In the genomic region with DNA sequence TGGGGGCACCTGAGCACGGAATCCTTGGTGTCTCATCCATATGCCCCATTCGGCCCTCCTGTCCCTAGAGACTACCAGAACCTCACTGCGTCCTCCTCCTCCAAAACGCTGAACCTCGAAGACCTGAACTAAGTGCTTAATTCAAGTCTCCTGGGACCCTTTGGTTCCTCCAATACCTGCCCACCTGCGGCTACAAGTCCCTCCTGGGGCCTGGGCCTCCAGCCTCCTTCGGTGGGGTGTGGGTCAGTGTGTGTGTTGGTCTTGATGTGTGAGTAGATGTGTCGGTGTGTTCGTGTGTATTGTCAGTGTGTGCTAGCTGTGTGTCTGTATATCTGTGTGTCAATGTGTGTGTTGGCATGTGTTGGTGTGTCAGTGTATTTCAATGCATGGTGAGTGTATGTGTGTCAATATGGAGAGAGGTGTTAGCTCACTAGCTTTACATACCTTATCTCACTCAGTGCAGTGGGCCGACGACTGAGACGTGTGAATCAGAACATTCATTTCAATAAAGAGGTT, we compare ENCODE assay signal across 1 cellular context.
TF ChIP-seq lines count a peak whose summit lies in the region.

No MANE protein-coding gene starts in this region.

TF ChIP-seq in HEK293, 187 proteins besides CTCF, POLR2A, EP300 and RAD21 (continued from another document):
- TF ChIP-seq, protein P1, sequence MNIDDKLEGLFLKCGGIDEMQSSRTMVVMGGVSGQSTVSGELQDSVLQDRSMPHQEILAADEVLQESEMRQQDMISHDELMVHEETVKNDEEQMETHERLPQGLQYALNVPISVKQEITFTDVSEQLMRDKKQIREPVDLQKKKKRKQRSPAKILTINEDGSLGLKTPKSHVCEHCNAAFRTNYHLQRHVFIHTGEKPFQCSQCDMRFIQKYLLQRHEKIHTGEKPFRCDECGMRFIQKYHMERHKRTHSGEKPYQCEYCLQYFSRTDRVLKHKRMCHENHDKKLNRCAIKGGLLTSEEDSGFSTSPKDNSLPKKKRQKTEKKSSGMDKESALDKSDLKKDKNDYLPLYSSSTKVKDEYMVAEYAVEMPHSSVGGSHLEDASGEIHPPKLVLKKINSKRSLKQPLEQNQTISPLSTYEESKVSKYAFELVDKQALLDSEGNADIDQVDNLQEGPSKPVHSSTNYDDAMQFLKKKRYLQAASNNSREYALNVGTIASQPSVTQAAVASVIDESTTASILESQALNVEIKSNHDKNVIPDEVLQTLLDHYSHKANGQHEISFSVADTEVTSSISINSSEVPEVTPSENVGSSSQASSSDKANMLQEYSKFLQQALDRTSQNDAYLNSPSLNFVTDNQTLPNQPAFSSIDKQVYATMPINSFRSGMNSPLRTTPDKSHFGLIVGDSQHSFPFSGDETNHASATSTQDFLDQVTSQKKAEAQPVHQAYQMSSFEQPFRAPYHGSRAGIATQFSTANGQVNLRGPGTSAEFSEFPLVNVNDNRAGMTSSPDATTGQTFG (tag by site-specific recombination; IDR thresholded peaks at IDR 0.05; ENCODE audit: borderline replicate concordance) = 0 out of 2 replicates have a peak, but pooled peaks have one; percentile 41
